In genomic region chr10:88291289-88292184, GRCh38 we compare ENCODE assay signal across 14 cellular contexts.
DNase-seq lines count a peak whose midpoint lies in the region; ATAC-seq, FAIRE-seq and TF ChIP-seq lines count a peak whose summit lies in the region.
"Had no signal": no experiment of that assay in that cellular context is flagged by ENCODE, and none has a peak within 500 bp of the region (broad histone marks: within the 10 kb centered on the region; RNA-seq: fewer than 3 reads in every experiment).

No MANE protein-coding gene starts in this region.

- no peaks in the 10 kb centered on the region for H3K36me3 Mint-ChIP-seq in stimulated activated naive B cell treated with anti-CD40 and anti-IgM and Interleukin-4, amounts not matched to agents 10 μg/mL and 1 μg/mL and 100 μg/mL, for 72 hours

- no peaks in the 10 kb centered on the region for H4K20me1 ChIP-seq in Loucy (ENCODE audit: insufficient read depth, low read length, poor library complexity, severe bottlenecking)
- no peaks in the 10 kb centered on the region for H4K20me1 ChIP-seq in GM12878 (ENCODE audit: control insufficient read depth, insufficient read depth)

- no peaks in the 10 kb centered on the region for H3K9me2 ChIP-seq in Loucy (replicated peaks; ENCODE audit: low read depth, low read length)

- no peak overlapping the region for H2AFZ ChIP-seq in Loucy (ENCODE audit: low read length)
- no peak overlapping the region for H2AFZ ChIP-seq in GM12878 (ENCODE audit: control insufficient read depth, low read depth, low read length)

- H3K4me3 Mint-ChIP-seq in stimulated activated naive B cell treated with anti-CD40 and anti-IgM and Interleukin-4, amounts not matched to agents 10 μg/mL and 1 μg/mL and 100 μg/mL, for 72 hours, result peak overlapping the region in 1 of 2 donors; percentile 46

- DNase-seq in GM19239 (ENCODE audit: insufficient read length, low spot score), result no peak
- no peak for DNase-seq in GM12878 (ENCODE audit: low read depth, low spot score)
- no peak for DNase-seq in stimulated activated naive B cell treated with anti-CD40 and anti-IgM and Interleukin-4, amounts not matched to agents 10 μg/mL and 1 μg/mL and 100 μg/mL, for 72 hours
- no peak for DNase-seq in left ventricle myocardium inferior
- DNase-seq in NCI-H187 treated with DMSO at 0.1 percent for 48 hours (lab: John Stamatoyannopoulos, UW), result no peak
- DNase-seq: C1 segment of cervical spinal cord, NCI-H1092 treated with DMSO at 0.1 percent for 48 hours, NCI-H1694, NCI-H748 treated with DMSO at 0.1 percent for 48 hours, SIG-M5 had no signal

- H3K9me3 ChIP-seq in Loucy (ENCODE audit: insufficient read depth, low read depth, low read length), result no peaks in the 10 kb centered on the region
- no peaks in the 10 kb centered on the region for H3K9me3 ChIP-seq in GM12878 (replicated peaks; ENCODE audit: control insufficient read depth, insufficient read depth, low read length)
- H3K9me3 ChIP-seq in left ventricle myocardium inferior (replicated peaks), result no peaks in the 10 kb centered on the region

- TF ChIP-seq EP300 in GM12878 (IDR thresholded peaks at IDR 0.05; ENCODE audit: borderline replicate concordance in 1 of 2, control insufficient read depth in 1 of 2, low read depth in 2 of 2, low read length in 2 of 2), result no peak

- no peak overlapping the region for H3K27ac ChIP-seq in GM12878 (ENCODE audit: control insufficient read depth, insufficient read depth)
- H3K27ac ChIP-seq in left ventricle myocardium inferior (replicated peaks), result no peak overlapping the region

- in situ Hi-C loops in GM12878 (cut with MboI), result no loop called here

- TF ChIP-seq POLR2A in GM12878 (IDR thresholded peaks at IDR 0.05; ENCODE audit: low read depth, low read length), result no peak
- TF ChIP-seq POLR2A in GM18505 (IDR thresholded peaks at IDR 0.05; ENCODE audit: borderline replicate concordance, extremely low read depth, insufficient read depth, insufficient read length), result no peak

- no peak for TF ChIP-seq RAD21 in GM12878 (IDR thresholded peaks at IDR 0.05; ENCODE audit: insufficient read depth, low read depth, low read length)

- H3F3A ChIP-seq in Loucy (ENCODE audit: low read depth), result no peaks in the 10 kb centered on the region

- ATAC-seq in GM12878 (no peak; the same call in 2 of the 3 replicates), GM21360 (IDR thresholded peaks at IDR 0.05; ENCODE audit: unreplicated experiment) (no peak), GM18505 (IDR thresholded peaks at IDR 0.05; ENCODE audit: unreplicated experiment) (no peak)
- peak; percentile 11 to 19 for ATAC-seq in stimulated activated naive B cell treated with anti-CD40 and anti-IgM and Interleukin-4, amounts not matched to agents 10 μg/mL and 1 μg/mL and 100 μg/mL, for 72 hours (replicated peaks)

- H3K79me2 ChIP-seq in Loucy (ENCODE audit: insufficient read depth, low read length) (peaks cover 10% of the 10 kb centered on the region; the same call in 1 of the 2 replicates), GM12878 (ENCODE audit: control insufficient read depth, insufficient read depth, low read length) (no peaks in the 10 kb centered on the region)

- SMC1A ChIA-PET in GM12878 (lab: Charles Lee; ENCODE audit: uncharacterized antibody, unreplicated experiment), result interaction anchor here (0.8 to 6.4 kb wide), 16 partner anchors 8 to 184 kb away, joined by 3 to 63 read pairs (median 5); no protein-coding TSS in a partner anchor

- H3K9me3 Mint-ChIP-seq in stimulated activated naive B cell treated with anti-CD40 and anti-IgM and Interleukin-4, amounts not matched to agents 10 μg/mL and 1 μg/mL and 100 μg/mL, for 72 hours, result no peaks in the 10 kb centered on the region

- intact Hi-C loops in GM12878 (cut with micrococcal nuclease; ENCODE audit: unreplicated experiment) (loop anchor here (5.0 kb wide), 1 partner anchor 96 kb away; no protein-coding TSS in a partner anchor), left ventricle myocardium inferior (cut with micrococcal nuclease) (no loop called here)

- POLR2A ChIA-PET in GM12878 (lab: Charles Lee), result interaction anchor here (0.9 to 2.4 kb wide), 3 partner anchors 19 to 97 kb away, joined by 4 to 8 read pairs (median 5); no protein-coding TSS in a partner anchor

- H3K4me3 ChIP-seq in Loucy (ENCODE audit: low read length, poor library complexity, severe bottlenecking) (no peak overlapping the region), GM12878 (no peak overlapping the region), left ventricle myocardium inferior (no peak overlapping the region)

- H3K27ac Mint-ChIP-seq in stimulated activated naive B cell treated with anti-CD40 and anti-IgM and Interleukin-4, amounts not matched to agents 10 μg/mL and 1 μg/mL and 100 μg/mL, for 72 hours, result peak overlapping the region; percentile 17

- BruUV-seq in GM12878 (replicated peaks; lab: Mats Ljungman, UMichigan), result no TSS peak

- H3K4me1 Mint-ChIP-seq in stimulated activated naive B cell treated with anti-CD40 and anti-IgM and Interleukin-4, amounts not matched to agents 10 μg/mL and 1 μg/mL and 100 μg/mL, for 72 hours, result peaks cover 24 to 53% of the 10 kb centered on the region in 2 donors

- peak overlapping the region; percentile 20 for H3K9ac ChIP-seq in Loucy (ENCODE audit: low read depth, low read length, poor library complexity, severe bottlenecking)
- H3K9ac ChIP-seq in GM12878 (ENCODE audit: control insufficient read depth, insufficient read depth, low read length), result no peak overlapping the region

- peak overlapping the region; percentile 38 for H3K4me2 ChIP-seq in Loucy (ENCODE audit: low read depth, low read length, poor library complexity, severe bottlenecking)
- peak overlapping the region; percentile 27; the same call in 1 of the 2 replicates for H3K4me2 ChIP-seq in GM12878 (ENCODE audit: control insufficient read depth, insufficient read depth)

- TF ChIP-seq CTCF in Loucy (conservative IDR thresholded peaks at IDR 0.05; ENCODE audit: low read length) (no peak), GM12878 (IDR thresholded peaks at IDR 0.05 in 2 of 3, conservative IDR thresholded peaks at IDR 0.05 in 1 of 3; ENCODE audit: control insufficient read depth in 2 of 3, extremely low read depth in 1 of 3, insufficient read depth in 1 of 3, low read depth in 3 of 3, low read length in 3 of 3) (0 out of 6 replicates have a peak, but pooled peaks of 1 of the 3 experiments have one; percentile 2), left ventricle myocardium inferior (IDR thresholded peaks at IDR 0.05; ENCODE audit: borderline replicate concordance) (no peak)

- peaks cover 64% of the 10 kb centered on the region for H3K4me1 ChIP-seq in Loucy (ENCODE audit: insufficient read depth, low read length, poor library complexity, severe bottlenecking)
- H3K4me1 ChIP-seq in GM12878 (ENCODE audit: control insufficient read depth, insufficient read depth, low read length), result peaks cover 15% of the 10 kb centered on the region
- H3K4me1 ChIP-seq in left ventricle myocardium inferior, result peaks cover 7% of the 10 kb centered on the region

- RAD21 ChIA-PET in GM12878 (lab: Charles Lee; ENCODE audit: unreplicated experiment), result interaction anchor here (0.8 to 3.1 kb wide), 4 partner anchors 94 to 426 kb away, joined by 3 to 27 read pairs (median 15); no protein-coding TSS in a partner anchor

- H3K36me3 ChIP-seq in Loucy (ENCODE audit: insufficient read depth, low read length) (no peaks in the 10 kb centered on the region), GM12878 (ENCODE audit: control insufficient read depth in 2 of 2, insufficient read depth in 2 of 2, low read length in 1 of 2) (no peaks in the 10 kb centered on the region), left ventricle myocardium inferior (no peaks in the 10 kb centered on the region)

- WGBS in GM12878 (ENCODE audit: insufficient coverage, insufficient replicate concordance, low lambda C conversion rate, missing lambda C conversion rate), result 72% methylated on average over 4 of the region's 4 CpGs

- CTCF ChIA-PET in GM12878 (lab: Yijun Ruan, JAX), result interaction anchor here (0.9 to 5.8 kb wide), 9 partner anchors 11 to 98 kb away, joined by 3 to 40 read pairs (median 4); no protein-coding TSS in a partner anchor

- H3K27me3 ChIP-seq in Loucy (ENCODE audit: insufficient read depth, low read length, poor library complexity, severe bottlenecking) (no peaks in the 10 kb centered on the region), GM12878 (replicated peaks in 1 of 2; ENCODE audit: control insufficient read depth in 2 of 2, insufficient read depth in 2 of 2, low read length in 1 of 2) (no peaks in the 10 kb centered on the region), left ventricle myocardium inferior (ENCODE audit: low read depth) (no peaks in the 10 kb centered on the region)

- no peaks in the 10 kb centered on the region for H3K27me3 Mint-ChIP-seq in stimulated activated naive B cell treated with anti-CD40 and anti-IgM and Interleukin-4, amounts not matched to agents 10 μg/mL and 1 μg/mL and 100 μg/mL, for 72 hours
- H3K27me3 Mint-ChIP-seq: IgD-negative memory B cell had no signal

- FAIRE-seq in GM19239 (lab: Jason Lieb, UNC) (peak; percentile 87), GM12878 (lab: Jason Lieb, UNC) (no peak)

TF ChIP-seq in GM12878, 131 proteins besides CTCF, POLR2A, EP300 and RAD21 (continues in another document):
- TF ChIP-seq BCLAF1 (IDR thresholded peaks at IDR 0.05), result no peak
- no peak for TF ChIP-seq YBX1 (IDR thresholded peaks at IDR 0.05)
- TF ChIP-seq GATAD2B (conservative IDR thresholded peaks at IDR 0.05; ENCODE audit: low read depth), result no peak
- TF ChIP-seq BMI1 (IDR thresholded peaks at IDR 0.05; ENCODE audit: borderline replicate concordance), result no peak
- no peak for TF ChIP-seq CBX3 (IDR thresholded peaks at IDR 0.05; ENCODE audit: borderline replicate concordance, low read depth)
- TF ChIP-seq PAX8 (IDR thresholded peaks at IDR 0.05), result no peak
- no peak for TF ChIP-seq BRCA1 (IDR thresholded peaks at IDR 0.05; ENCODE audit: low read depth, low read length)

Comparison
In these comparisons a context has a peak if more than half of its experiments do, and no peak if none do; other contexts are left out.
1. ATAC-seq: peak in stimulated activated naive B cell treated with anti-CD40 and anti-IgM and Interleukin-4, amounts not matched to agents 10 μg/mL and 1 μg/mL and 100 μg/mL, for 72 hours (2 of 2); none in GM12878 (single experiment), GM21360 (single experiment) and GM18505 (single experiment).